In the genomic region with DNA sequence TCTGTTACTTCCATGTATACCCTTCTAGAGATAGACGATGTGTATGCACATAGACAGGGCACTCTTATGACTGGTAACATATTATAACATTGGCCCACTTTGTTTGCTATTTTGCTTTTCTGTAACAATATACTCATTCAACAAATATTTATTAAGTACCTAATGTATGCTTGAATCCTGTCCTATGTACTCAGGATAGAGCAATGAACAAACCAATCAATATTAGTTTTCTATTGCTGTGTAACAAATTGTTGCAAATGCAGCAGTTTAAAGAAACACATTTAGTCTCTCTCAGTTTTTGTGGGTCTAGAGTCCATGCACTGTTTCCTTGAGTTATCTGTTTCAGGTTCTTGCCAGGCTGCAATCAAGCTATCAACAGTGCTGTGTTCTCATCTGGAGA, we compare ENCODE assay signal across 34 cellular contexts.
"Had no signal": no experiment of that assay in that cellular context is flagged by ENCODE, and none has a peak within 500 bp of the region (broad histone marks: within the 10 kb centered on the region; RNA-seq: fewer than 3 reads in every experiment).

No MANE protein-coding gene starts in this region.

- DNase-seq: activated B cell treated with CpG ODN at 0.5 μM for 24 hours; activated CD4-positive, alpha-beta memory T cell treated with anti-CD3 and anti-CD28 coated beads for 36 hours; activated CD4-positive, alpha-beta memory T cell treated with anti-CD3 and anti-CD28 coated beads, Interleukin-2, amount 10 ng/mL, durations not matched to agents 7 days and 5 days; activated CD4-positive, alpha-beta T cell treated with anti-CD3 and anti-CD28 coated beads for 1 hour; activated CD4-positive, alpha-beta T cell treated with anti-CD3 and anti-CD28 coated beads for 36 hours; activated CD4-positive, alpha-beta T cell treated with anti-CD3 and anti-CD28 coated beads for 4 hours; activated CD4-positive, alpha-beta T cell treated with anti-CD3 and anti-CD28 coated beads for 48 hours; activated CD4-positive, alpha-beta T cell treated with anti-CD3 and anti-CD28 coated beads, Interleukin-2, amount 10 ng/mL, durations not matched to agents 24 days and 14 days; activated CD4-positive, alpha-beta T cell treated with anti-CD3 and anti-CD28 coated beads, Interleukin-2, amount 10 ng/mL, durations not matched to agents 7 days and 5 days; activated CD4-positive, alpha-beta T cell treated with anti-CD3 and anti-CD28 coated beads, Interleukin-2, amount 50 U/mL, for 1 hour; activated CD4-positive, alpha-beta T cell treated with anti-CD3 and anti-CD28 coated beads, Interleukin-2, amount 50 U/mL, for 4 hours; activated CD4-positive, alpha-beta T cell treated with anti-CD3 and anti-CD28 coated beads, Interleukin-2, amount 50 U/mL, for 48 hours; activated CD4-positive, CD25-positive, alpha-beta regulatory T cell; activated CD4-positive, CD25-positive, alpha-beta regulatory T cell treated with anti-CD3 and anti-CD28 coated beads, Interleukin-2, amount 50 U/mL, for 72 hours; activated CD8-positive, alpha-beta memory T cell treated with anti-CD3 and anti-CD28 coated beads for 24 hours; activated CD8-positive, alpha-beta memory T cell treated with anti-CD3 and anti-CD28 coated beads, Interleukin-2, amount 10 ng/mL, durations not matched to agents 7 days and 5 days; activated CD8-positive, alpha-beta memory T cell treated with anti-CD3 and anti-CD28 coated beads, Interleukin-2, amount 50 U/mL, for 4 hours; activated CD8-positive, alpha-beta memory T cell treated with anti-CD3 and anti-CD28 coated beads, Interleukin-2, amount 50 U/mL, for 48 hours; activated CD8-positive, alpha-beta T cell treated with anti-CD3 and anti-CD28 coated beads for 36 hours; activated CD8-positive, alpha-beta T cell treated with anti-CD3 and anti-CD28 coated beads, Interleukin-2, amount 10 ng/mL, durations not matched to agents 7 days and 5 days; activated T-cell treated with anti-CD3 and anti-CD28 coated beads for 4 hours; T-cell; T-helper 1 cell; T-helper 17 cell; T-helper 2 cell; T-helper 9 cell; T1000; WERI-Rb-1 had no signal

- H3K36me3 Mint-ChIP-seq: activated CD4-positive, alpha-beta memory T cell treated with anti-CD3 and anti-CD28 coated beads for 36 hours; activated CD8-positive, alpha-beta memory T cell treated with anti-CD3 and anti-CD28 coated beads, Interleukin-2, amount 10 ng/mL, durations not matched to agents 7 days and 5 days; T-cell; WTC11 had no signal

- H3K36me3 ChIP-seq: WERI-Rb-1 had no signal

- H3K27ac ChIP-seq: VCaP, WERI-Rb-1 had no signal

- H3K27ac Mint-ChIP-seq: activated B cell treated with CpG ODN at 0.5 μM for 24 hours; activated CD4-positive, alpha-beta memory T cell treated with anti-CD3 and anti-CD28 coated beads for 36 hours; activated CD4-positive, alpha-beta memory T cell treated with anti-CD3 and anti-CD28 coated beads, Interleukin-2, amount 10 ng/mL, durations not matched to agents 7 days and 5 days; activated CD4-positive, alpha-beta T cell treated with anti-CD3 and anti-CD28 coated beads for 36 hours; activated CD4-positive, alpha-beta T cell treated with anti-CD3 and anti-CD28 coated beads, Interleukin-2, amount 10 ng/mL, durations not matched to agents 24 days and 14 days; activated CD4-positive, alpha-beta T cell treated with anti-CD3 and anti-CD28 coated beads, Interleukin-2, amount 10 ng/mL, durations not matched to agents 7 days and 5 days; activated CD8-positive, alpha-beta memory T cell treated with anti-CD3 and anti-CD28 coated beads, Interleukin-2, amount 10 ng/mL, durations not matched to agents 7 days and 5 days; activated CD8-positive, alpha-beta T cell treated with anti-CD3 and anti-CD28 coated beads for 36 hours; activated CD8-positive, alpha-beta T cell treated with anti-CD3 and anti-CD28 coated beads, Interleukin-2, amount 10 ng/mL, durations not matched to agents 7 days and 5 days; T-cell; T-helper 1 cell treated with Interleukin-12 subunit alpha and Interleukin-12 subunit beta and Interleukin-4 antibody, amounts not matched to agents 30 μg/mL and 1 μg/mL, for 36 hours; T-helper 17 cell; T-helper 2 cell treated with Interferon-gamma antibody and Interleukin-4, amounts not matched to agents 5 μg/mL and 100 μg/mL, for 36 hours; WTC11 had no signal

- H3K9me3 Mint-ChIP-seq: activated CD4-positive, alpha-beta memory T cell treated with anti-CD3 and anti-CD28 coated beads for 36 hours; activated CD4-positive, alpha-beta memory T cell treated with anti-CD3 and anti-CD28 coated beads, Interleukin-2, amount 10 ng/mL, durations not matched to agents 7 days and 5 days; activated CD4-positive, alpha-beta T cell treated with anti-CD3 and anti-CD28 coated beads, Interleukin-2, amount 10 ng/mL, durations not matched to agents 24 days and 14 days; activated CD4-positive, alpha-beta T cell treated with anti-CD3 and anti-CD28 coated beads, Interleukin-2, amount 10 ng/mL, durations not matched to agents 7 days and 5 days; activated CD8-positive, alpha-beta T cell treated with anti-CD3 and anti-CD28 coated beads for 36 hours; T-helper 2 cell treated with Interferon-gamma antibody and Interleukin-4, amounts not matched to agents 5 μg/mL and 100 μg/mL, for 36 hours had no signal

- ATAC-seq: activated CD4-positive, alpha-beta T cell treated with anti-CD3 and anti-CD28 coated beads for 36 hours; activated CD4-positive, CD25-positive, alpha-beta regulatory T cell treated with anti-CD3 and anti-CD28 coated beads, Interleukin-2, amount 50 U/mL, for 24 hours; activated CD8-positive, alpha-beta memory T cell treated with anti-CD3 and anti-CD28 coated beads, Interleukin-2, amount 10 ng/mL, durations not matched to agents 7 days and 5 days; activated CD8-positive, alpha-beta T cell treated with anti-CD3 and anti-CD28 coated beads for 36 hours; activated CD8-positive, alpha-beta T cell treated with anti-CD3 and anti-CD28 coated beads, Interleukin-2, amount 10 ng/mL, durations not matched to agents 7 days and 5 days; T-cell; T-helper 17 cell; WTC11 had no signal

- FAIRE-seq: TTC549 had no signal

- H3K27me3 Mint-ChIP-seq: activated CD4-positive, alpha-beta memory T cell treated with anti-CD3 and anti-CD28 coated beads for 36 hours; activated CD4-positive, alpha-beta memory T cell treated with anti-CD3 and anti-CD28 coated beads, Interleukin-2, amount 10 ng/mL, durations not matched to agents 7 days and 5 days; activated CD4-positive, alpha-beta T cell treated with anti-CD3 and anti-CD28 coated beads for 36 hours; activated CD4-positive, alpha-beta T cell treated with anti-CD3 and anti-CD28 coated beads, Interleukin-2, amount 10 ng/mL, durations not matched to agents 24 days and 14 days; activated CD4-positive, alpha-beta T cell treated with anti-CD3 and anti-CD28 coated beads, Interleukin-2, amount 10 ng/mL, durations not matched to agents 7 days and 5 days; activated CD8-positive, alpha-beta memory T cell treated with anti-CD3 and anti-CD28 coated beads, Interleukin-2, amount 10 ng/mL, durations not matched to agents 7 days and 5 days; activated CD8-positive, alpha-beta T cell treated with anti-CD3 and anti-CD28 coated beads for 36 hours; T-cell; T-helper 17 cell had no signal

- H3K4me3 Mint-ChIP-seq: activated B cell treated with CpG ODN at 0.5 μM for 24 hours; activated CD4-positive, alpha-beta memory T cell treated with anti-CD3 and anti-CD28 coated beads for 36 hours; activated CD4-positive, alpha-beta memory T cell treated with anti-CD3 and anti-CD28 coated beads, Interleukin-2, amount 10 ng/mL, durations not matched to agents 7 days and 5 days; activated CD4-positive, alpha-beta T cell treated with anti-CD3 and anti-CD28 coated beads for 36 hours; activated CD4-positive, alpha-beta T cell treated with anti-CD3 and anti-CD28 coated beads, Interleukin-2, amount 10 ng/mL, durations not matched to agents 24 days and 14 days; activated CD4-positive, alpha-beta T cell treated with anti-CD3 and anti-CD28 coated beads, Interleukin-2, amount 10 ng/mL, durations not matched to agents 7 days and 5 days; activated CD8-positive, alpha-beta memory T cell treated with anti-CD3 and anti-CD28 coated beads, Interleukin-2, amount 10 ng/mL, durations not matched to agents 7 days and 5 days; activated CD8-positive, alpha-beta T cell treated with anti-CD3 and anti-CD28 coated beads for 36 hours; activated CD8-positive, alpha-beta T cell treated with anti-CD3 and anti-CD28 coated beads, Interleukin-2, amount 10 ng/mL, durations not matched to agents 7 days and 5 days; T-cell; T-helper 1 cell treated with Interleukin-12 subunit alpha and Interleukin-12 subunit beta and Interleukin-4 antibody, amounts not matched to agents 30 μg/mL and 1 μg/mL, for 36 hours; T-helper 17 cell; T-helper 2 cell treated with Interferon-gamma antibody and Interleukin-4, amounts not matched to agents 5 μg/mL and 100 μg/mL, for 36 hours; WTC11 had no signal
